In the genomic region with DNA sequence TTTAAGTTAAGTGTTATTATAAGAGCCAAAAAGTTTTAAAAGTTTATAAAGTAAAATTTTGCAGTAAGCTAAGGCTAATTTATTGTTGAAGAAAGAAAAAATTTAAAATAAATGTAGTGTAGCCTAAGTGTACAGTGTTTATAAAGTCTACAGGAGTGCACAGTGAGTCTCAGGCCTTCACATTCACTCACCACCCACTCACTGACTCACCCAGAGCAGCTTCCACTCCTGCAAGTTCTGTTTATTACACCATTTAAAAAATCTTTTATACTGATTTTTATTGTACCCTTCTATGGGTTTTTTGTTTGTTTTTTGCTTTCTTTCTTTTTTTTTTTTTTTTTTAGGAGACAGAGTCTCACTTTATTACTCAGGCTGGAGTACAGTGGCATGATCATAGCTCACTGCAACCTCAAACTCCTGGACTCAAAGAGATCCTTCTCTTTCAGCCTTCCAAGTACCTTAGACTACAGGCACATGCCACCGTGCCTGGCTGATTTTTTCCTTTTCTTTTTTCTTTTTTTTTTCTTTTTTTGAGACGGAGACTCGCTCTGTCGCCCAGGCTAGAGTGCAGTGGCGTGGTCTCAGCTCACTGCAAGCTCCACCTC, we compare ENCODE assay signal across 14 cellular contexts. TPM values are rescaled to one million over a fixed set of nuclear protein-coding genes. Genes with fewer than 3 reads are reported as not detected.
DNase-seq lines count a peak whose midpoint lies in the region; ATAC-seq and TF ChIP-seq lines count a peak whose summit lies in the region.
"Had no signal": no experiment of that assay in that cellular context is flagged by ENCODE, and none has a peak within 500 bp of the region (broad histone marks: within the 10 kb centered on the region; RNA-seq: fewer than 3 reads in every experiment).

No MANE protein-coding gene starts in this region.

- H3K4me2 ChIP-seq in fibroblast of lung (ENCODE audit: extremely low read depth, insufficient read depth, low read length): peak overlapping the region; percentile 25
- peak overlapping the region; percentile 54 for H3K4me2 ChIP-seq in skeletal muscle satellite cell (ENCODE audit: low read length)

- DNase-seq in activated T-cell treated with anti-CD3 and anti-CD28 coated beads, Interleukin-2, amount 50 U/mL, for 72 hours: peak in 1 of 2 donors; percentile 7
- DNase-seq in activated T-cell treated with anti-CD3 and anti-CD28 coated beads for 4 hours (no peak), RKO (ENCODE audit: low spot score) (peak; percentile 20), fibroblast of lung (ENCODE audit: low read depth in 2 of 2) (peak; percentile 48 to 71), HAP-1 (ENCODE audit: low spot score in 2 of 2) (no peak)
- DNase-seq in activated naive CD4-positive, alpha-beta T cell treated with anti-CD3 and anti-CD28 coated beads, Interleukin-2, amount 10 ng/mL, durations not matched to agents 7 days and 5 days: no peak
- DNase-seq: NCI-H2171, SJCRH30, spleen had no signal

- H3K4me3 ChIP-seq in fibroblast of lung (replicated peaks in 1 of 4; ENCODE audit: control extremely low read depth in 1 of 4, insufficient read depth in 1 of 4, low read depth in 3 of 4, low read length in 4 of 4): no peak overlapping the region
- no peak overlapping the region for H3K4me3 ChIP-seq in skeletal muscle satellite cell (ENCODE audit: low read length)
- H3K4me3 ChIP-seq in HAP-1: no peak overlapping the region
- H3K4me3 ChIP-seq: SJCRH30, spleen had no signal

- peaks cover 0 to 2% of the 10 kb centered on the region in 2 donors for H3K9me3 Mint-ChIP-seq in activated T-cell treated with anti-CD3 and anti-CD28 coated beads, Interleukin-2, amount 50 U/mL, for 72 hours
- no peaks in the 10 kb centered on the region for H3K9me3 Mint-ChIP-seq in activated naive CD4-positive, alpha-beta T cell treated with anti-CD3 and anti-CD28 coated beads, Interleukin-2, amount 10 ng/mL, durations not matched to agents 7 days and 5 days
- H3K9me3 Mint-ChIP-seq: activated naive CD4-positive, alpha-beta T cell treated with anti-CD3 and anti-CD28 coated beads, Interleukin-2, amount 50 U/mL, for 24 hours had no signal

- H3K4me3 Mint-ChIP-seq in activated T-cell treated with anti-CD3 and anti-CD28 coated beads, Interleukin-2, amount 50 U/mL, for 72 hours: no peak overlapping the region
- H3K4me3 Mint-ChIP-seq in activated naive CD4-positive, alpha-beta T cell treated with anti-CD3 and anti-CD28 coated beads, Interleukin-2, amount 10 ng/mL, durations not matched to agents 7 days and 5 days: no peak overlapping the region
- H3K4me3 Mint-ChIP-seq: activated naive CD4-positive, alpha-beta T cell treated with anti-CD3 and anti-CD28 coated beads, Interleukin-2, amount 50 U/mL, for 24 hours had no signal

- no peak for TF ChIP-seq CTCF in fibroblast of lung (conservative IDR thresholded peaks at IDR 0.05 in 1 of 2, IDR thresholded peaks at IDR 0.05 in 1 of 2; ENCODE audit: low read depth in 1 of 2, low read length in 2 of 2)

- peaks cover 5% of the 10 kb centered on the region for H3K4me1 Mint-ChIP-seq in activated T-cell treated with anti-CD3 and anti-CD28 coated beads, Interleukin-2, amount 50 U/mL, for 72 hours (ENCODE audit: low read depth)
- H3K4me1 Mint-ChIP-seq in activated naive CD4-positive, alpha-beta T cell treated with anti-CD3 and anti-CD28 coated beads, Interleukin-2, amount 10 ng/mL, durations not matched to agents 7 days and 5 days: no peaks in the 10 kb centered on the region
- H3K4me1 Mint-ChIP-seq: activated naive CD4-positive, alpha-beta T cell treated with anti-CD3 and anti-CD28 coated beads, Interleukin-2, amount 50 U/mL, for 24 hours had no signal

- H4K20me1 ChIP-seq in fibroblast of lung (ENCODE audit: control insufficient read depth, extremely low read depth, insufficient read depth, low read length): no peaks in the 10 kb centered on the region

- no peaks in the 10 kb centered on the region for H3K79me2 ChIP-seq in fibroblast of lung (ENCODE audit: control insufficient read depth, insufficient read depth, low read length)

- H3K27me3 ChIP-seq in fibroblast of lung (ENCODE audit: control insufficient read depth, insufficient read depth, low read length) (no peaks in the 10 kb centered on the region), skeletal muscle satellite cell (ENCODE audit: control insufficient read depth, insufficient read depth, low read length) (no peaks in the 10 kb centered on the region), HAP-1 (ENCODE audit: low read depth) (no peaks in the 10 kb centered on the region)
- H3K27me3 ChIP-seq: SJCRH30, spleen had no signal

- H3K27me3 Mint-ChIP-seq in activated T-cell treated with anti-CD3 and anti-CD28 coated beads, Interleukin-2, amount 50 U/mL, for 72 hours (ENCODE audit: low read depth): no peaks in the 10 kb centered on the region
- no peaks in the 10 kb centered on the region for H3K27me3 Mint-ChIP-seq in activated naive CD4-positive, alpha-beta T cell treated with anti-CD3 and anti-CD28 coated beads, Interleukin-2, amount 10 ng/mL, durations not matched to agents 7 days and 5 days

- no peak overlapping the region for H2AFZ ChIP-seq in fibroblast of lung (ENCODE audit: low read length)

- H3K27ac ChIP-seq in fibroblast of lung (ENCODE audit: insufficient read depth, low read length): no peak overlapping the region
- H3K27ac ChIP-seq: SJCRH30, spleen had no signal

- H3K9ac ChIP-seq in fibroblast of lung (ENCODE audit: insufficient read depth, low read length): no peak overlapping the region
- H3K9ac ChIP-seq in skeletal muscle satellite cell (ENCODE audit: low read depth, low read length): no peak overlapping the region

- H3K9me3 ChIP-seq in fibroblast of lung (ENCODE audit: control insufficient read depth, insufficient read depth, low read depth, low read length) (no peaks in the 10 kb centered on the region), skeletal muscle satellite cell (replicated peaks; ENCODE audit: low read length) (no peaks in the 10 kb centered on the region), HAP-1 (no peaks in the 10 kb centered on the region)
- H3K9me3 ChIP-seq: SJCRH30 had no signal

- H3K27ac Mint-ChIP-seq in activated T-cell treated with anti-CD3 and anti-CD28 coated beads, Interleukin-2, amount 50 U/mL, for 72 hours: no peak overlapping the region
- H3K27ac Mint-ChIP-seq in activated naive CD4-positive, alpha-beta T cell treated with anti-CD3 and anti-CD28 coated beads, Interleukin-2, amount 10 ng/mL, durations not matched to agents 7 days and 5 days: no peak overlapping the region
- H3K27ac Mint-ChIP-seq: activated naive CD4-positive, alpha-beta T cell treated with anti-CD3 and anti-CD28 coated beads, Interleukin-2, amount 50 U/mL, for 24 hours had no signal

- peak; percentile 41 to 57 for ATAC-seq in activated T-cell treated with anti-CD3 and anti-CD28 coated beads, Interleukin-2, amount 50 U/mL, for 72 hours (replicated peaks in 1 of 2)
- ATAC-seq in HG03342 (IDR thresholded peaks at IDR 0.05; ENCODE audit: unreplicated experiment): no peak

- H3K36me3 ChIP-seq in fibroblast of lung (ENCODE audit: control insufficient read depth, insufficient read depth, low read length) (no peaks in the 10 kb centered on the region), skeletal muscle satellite cell (ENCODE audit: insufficient read depth, low read length) (no peaks in the 10 kb centered on the region), HAP-1 (replicated peaks) (no peaks in the 10 kb centered on the region)
- H3K36me3 ChIP-seq: SJCRH30, spleen had no signal

- no peaks in the 10 kb centered on the region for H3K36me3 Mint-ChIP-seq in activated T-cell treated with anti-CD3 and anti-CD28 coated beads, Interleukin-2, amount 50 U/mL, for 72 hours (ENCODE audit: insufficient read depth in 2 of 2)
- no peaks in the 10 kb centered on the region for H3K36me3 Mint-ChIP-seq in activated naive CD4-positive, alpha-beta T cell treated with anti-CD3 and anti-CD28 coated beads, Interleukin-2, amount 10 ng/mL, durations not matched to agents 7 days and 5 days
- H3K36me3 Mint-ChIP-seq: activated naive CD4-positive, alpha-beta T cell treated with anti-CD3 and anti-CD28 coated beads, Interleukin-2, amount 50 U/mL, for 24 hours had no signal

- CTCF ChIA-PET in activated naive CD4-positive, alpha-beta T cell treated with anti-CD3 and anti-CD28 coated beads, Interleukin-2, amount 10 ng/mL, durations not matched to agents 7 days and 5 days (lab: Charles Lee): interaction anchor here (0.9 to 1.1 kb wide), 2 partner anchors 45 to 249 kb away, joined by 3 to 4 read pairs; no protein-coding TSS in a partner anchor

- H3K4me1 ChIP-seq in fibroblast of lung (ENCODE audit: control insufficient read depth, extremely low read depth, insufficient read depth, low read length) (no peaks in the 10 kb centered on the region), skeletal muscle satellite cell (ENCODE audit: control insufficient read depth, insufficient read depth, low read length) (peaks cover 13% of the 10 kb centered on the region), HAP-1 (no peaks in the 10 kb centered on the region)
- H3K4me1 ChIP-seq: SJCRH30 had no signal

- in situ Hi-C loops in HAP-1 (cut with MboI; ENCODE audit: low sequenced_read_pairs): no loop called here

RNA-seq across cellular contexts. Expression of a gene that starts 25.9 kb away (rescaled TPM):
- under 1 TPM in 1 of 2 donors, not detected in 1; 0.35 TPM for total RNA-seq in activated T-cell treated with anti-CD3 and anti-CD28 coated beads, Interleukin-2, amount 50 U/mL, for 72 hours
- total RNA-seq in fibroblast of lung: 7.9 and 16.2 TPM in 2 replicates
- polyA plus RNA-seq in fibroblast of lung: 0.61 and 1.1 TPM in 2 replicates
- 0.70 and 1.9 TPM in 2 replicates for polyA plus RNA-seq in fibroblast of lung (2012)
- not detected in 2 replicates for polyA minus RNA-seq in fibroblast of lung (ENCODE audit: low replicate concordance)
- 2.5 and 3.7 TPM in 2 replicates for total RNA-seq in skeletal muscle satellite cell (2012; rRNA removed)
- total RNA-seq: activated CD8-positive, alpha-beta memory T cell treated with anti-CD3 and anti-CD28 coated beads for 36 hours; cerebellum; SJCRH30 had no signal

RNA-seq across cellular contexts. Expression of a gene that starts 32.1 kb away (rescaled TPM):
- total RNA-seq in activated T-cell treated with anti-CD3 and anti-CD28 coated beads, Interleukin-2, amount 50 U/mL, for 72 hours: 100 to 1,000 TPM in 1 of 2 donors, 10 to 100 TPM in 1; 94.0 to 133 TPM
- 30.9 and 57.8 TPM in 2 replicates for total RNA-seq in fibroblast of lung
- 22.3 and 26.7 TPM in 2 replicates for polyA plus RNA-seq in fibroblast of lung
- 27.5 and 29.4 TPM in 2 replicates for polyA plus RNA-seq in fibroblast of lung (2012)
- not detected in 2 replicates for polyA minus RNA-seq in fibroblast of lung (ENCODE audit: low replicate concordance)
- 61.6 and 65.4 TPM in 2 replicates for total RNA-seq in skeletal muscle satellite cell (2012; rRNA removed)

RNA-seq across cellular contexts. Expression of a gene that starts 33.1 kb away (rescaled TPM):
- 10 to 100 TPM; 79.0 to 94.8 TPM for total RNA-seq in activated T-cell treated with anti-CD3 and anti-CD28 coated beads, Interleukin-2, amount 50 U/mL, for 72 hours
- 16.7 and 16.9 TPM in 2 replicates for total RNA-seq in fibroblast of lung
- 37.0 and 47.6 TPM in 2 replicates for polyA plus RNA-seq in fibroblast of lung
- 40.6 and 59.5 TPM in 2 replicates for polyA plus RNA-seq in fibroblast of lung (2012)
- 0.41 and 5.5 TPM in 2 replicates for polyA minus RNA-seq in fibroblast of lung (ENCODE audit: low replicate concordance)
- total RNA-seq in skeletal muscle satellite cell (2012; rRNA removed): 20.5 and 36.7 TPM in 2 replicates

Comparison
In these comparisons a context has a peak if more than half of its experiments do, and no peak if none do; other contexts are left out.
1. DNase-seq: peak in RKO (single experiment) and fibroblast of lung (2 of 2); none in activated T-cell treated with anti-CD3 and anti-CD28 coated beads for 4 hours (single experiment), HAP-1 (0 of 2) and activated naive CD4-positive, alpha-beta T cell treated with anti-CD3 and anti-CD28 coated beads, Interleukin-2, amount 10 ng/mL, durations not matched to agents 7 days and 5 days (single experiment).